8 cellular contexts compared by ENCODE assay signal in genomic region chr15:82465629-82466028, GRCh38. TPM values are rescaled to one million over a fixed set of nuclear protein-coding genes. Genes with fewer than 3 reads are reported as not detected.
A peak's percentile ranks its signal among the peaks of the same experiment; 100 is the strongest.
DNase-seq lines count a peak whose midpoint lies in the region; ATAC-seq, FAIRE-seq and TF ChIP-seq lines count a peak whose summit lies in the region.
"Not testable (repeated sequence)": the region's sequence is repeated elsewhere in the genome, so short reads cannot be mapped to it uniquely, and the experiment has no call there.
"Had no signal": no experiment of that assay in that cellular context is flagged by ENCODE, and none has a peak within 500 bp of the region (broad histone marks: within the 10 kb centered on the region; RNA-seq: fewer than 3 reads in every experiment).

No MANE protein-coding gene starts in this region.

- not testable (repeated sequence) for TF ChIP-seq EP300 in A549 (IDR thresholded peaks at IDR 0.05); GM12878 (IDR thresholded peaks at IDR 0.05; ENCODE audit: borderline replicate concordance in 1 of 2, control insufficient read depth in 1 of 2, low read depth in 2 of 2, low read length in 2 of 2)

- intact Hi-C loops in Panc1 (cut with micrococcal nuclease; ENCODE audit: unreplicated experiment); GM12878 (cut with micrococcal nuclease; ENCODE audit: unreplicated experiment); Right ventricle myocardium inferior (cut with DNase I); left ventricle myocardium superior (cut with micrococcal nuclease): not testable (repeated sequence)

- not testable (repeated sequence) for H3K9ac ChIP-seq in GM12878 (ENCODE audit: control insufficient read depth, insufficient read depth, low read length)

- not testable (repeated sequence) for H3K36me3 ChIP-seq in Panc1 (ENCODE audit: control insufficient read depth, insufficient read depth, low read length); GM12878 (ENCODE audit: control insufficient read depth in 2 of 2, insufficient read depth in 2 of 2, low read length in 1 of 2)

- H3K4me1 ChIP-seq in A549; Panc1 (ENCODE audit: control insufficient read depth, insufficient read depth, low read length); GM12878 (ENCODE audit: control insufficient read depth, insufficient read depth, low read length): not testable (repeated sequence)

- not testable (repeated sequence) for TF ChIP-seq CTCF in A549 (IDR thresholded peaks at IDR 0.05); Panc1 (IDR thresholded peaks at IDR 0.05); GM12878 (IDR thresholded peaks at IDR 0.05 in 2 of 3, conservative IDR thresholded peaks at IDR 0.05 in 1 of 3; ENCODE audit: control insufficient read depth in 2 of 3, extremely low read depth in 1 of 3, insufficient read depth in 1 of 3, low read depth in 3 of 3, low read length in 3 of 3)

- H3K27me3 Mint-ChIP-seq in stimulated activated naive CD8-positive, alpha-beta T cell treated with anti-CD3 and anti-CD28 coated beads, Interleukin-15, amount 100 ng/mL, for 72 hours: not testable (repeated sequence)

- TF ChIP-seq POLR2A in A549 (IDR thresholded peaks at IDR 0.05; ENCODE audit: low read length); GM12878 (IDR thresholded peaks at IDR 0.05; ENCODE audit: low read depth, low read length): not testable (repeated sequence)

- POLR2A ChIA-PET in A549 (lab: Yijun Ruan, JAX); Panc1 (lab: Charles Lee); GM12878 (lab: Charles Lee): not testable (repeated sequence)

- not testable (repeated sequence) for H3K27me3 ChIP-seq in Panc1 (ENCODE audit: control insufficient read depth, insufficient read depth, low read length); GM12878 (replicated peaks in 1 of 2; ENCODE audit: control insufficient read depth in 2 of 2, insufficient read depth in 2 of 2, low read length in 1 of 2)

- not testable (repeated sequence) for H2AFZ ChIP-seq in GM12878 (ENCODE audit: control insufficient read depth, low read depth, low read length)

- RAD21 ChIA-PET in GM12878 (lab: Charles Lee; ENCODE audit: unreplicated experiment): not testable (repeated sequence)

- not testable (repeated sequence) for H3K79me2 ChIP-seq in GM12878 (ENCODE audit: control insufficient read depth, insufficient read depth, low read length)

- H3K27ac ChIP-seq in A549; Panc1 (ENCODE audit: low read length); GM12878 (ENCODE audit: control insufficient read depth, insufficient read depth): not testable (repeated sequence)

- H3K4me1 Mint-ChIP-seq in stimulated activated naive CD8-positive, alpha-beta T cell treated with anti-CD3 and anti-CD28 coated beads, Interleukin-15, amount 100 ng/mL, for 72 hours: not testable (repeated sequence)

- CTCF ChIA-PET in A549 (lab: Yijun Ruan, JAX); Panc1 (lab: Charles Lee); GM12878 (lab: Yijun Ruan, JAX): not testable (repeated sequence)

- DNase-seq in A549 (ENCODE audit: low read depth in 1 of 2, low spot score in 1 of 2); Panc1 (ENCODE audit: low read depth, low spot score); GM12878 (ENCODE audit: low read depth, low spot score); Right ventricle myocardium inferior (ENCODE audit: missing footprints); left ventricle myocardium superior; stimulated activated naive CD8-positive, alpha-beta T cell treated with anti-CD3 and anti-CD28 coated beads, Interleukin-15, amount 100 ng/mL, for 72 hours: not testable (repeated sequence)

- not testable (repeated sequence) for H4K20me1 ChIP-seq in GM12878 (ENCODE audit: control insufficient read depth, insufficient read depth)

- not testable (repeated sequence) for BruUV-seq in Panc1 (replicated peaks; lab: Mats Ljungman, UMichigan); GM12878 (replicated peaks; lab: Mats Ljungman, UMichigan)

- not testable (repeated sequence) for H3K4me3 Mint-ChIP-seq in stimulated activated naive CD8-positive, alpha-beta T cell treated with anti-CD3 and anti-CD28 coated beads, Interleukin-15, amount 100 ng/mL, for 72 hours

- ATAC-seq in A549 (peak; percentile 25 to 44), Panc1 (peak; percentile 9; the same call in 1 of the 2 replicates), GM12878 (peak; percentile 24; the same call in 2 of the 3 replicates), esophagus mucosa (peak; percentile 70), Right ventricle myocardium inferior (peak; percentile 20), left ventricle myocardium superior (peak; percentile 15)
- ATAC-seq in stimulated activated naive CD8-positive, alpha-beta T cell treated with anti-CD3 and anti-CD28 coated beads, Interleukin-15, amount 100 ng/mL, for 72 hours: peak; percentile 35

- not testable (repeated sequence) for TF ChIP-seq RAD21 in A549 (conservative IDR thresholded peaks at IDR 0.05 in 1 of 2, IDR thresholded peaks at IDR 0.05 in 1 of 2); GM12878 (IDR thresholded peaks at IDR 0.05; ENCODE audit: insufficient read depth, low read depth, low read length)

- not testable (repeated sequence) for FAIRE-seq in A549 (lab: Jason Lieb, UNC); GM12878 (lab: Jason Lieb, UNC)

- H3K4me3 ChIP-seq in A549; Panc1 (ENCODE audit: low read depth in 2 of 2, low read length in 2 of 2); GM12878: not testable (repeated sequence)

- not testable (repeated sequence) for H3K27ac Mint-ChIP-seq in stimulated activated naive CD8-positive, alpha-beta T cell treated with anti-CD3 and anti-CD28 coated beads, Interleukin-15, amount 100 ng/mL, for 72 hours

- H3K9me3 ChIP-seq in A549; Panc1 (ENCODE audit: control insufficient read depth, insufficient read depth, low read depth, low read length); GM12878 (replicated peaks; ENCODE audit: control insufficient read depth, insufficient read depth, low read length): not testable (repeated sequence)

- H3K4me2 ChIP-seq in A549; GM12878 (ENCODE audit: control insufficient read depth, insufficient read depth): not testable (repeated sequence)

- in situ Hi-C loops in Panc1 (cut with HindIII; ENCODE audit: low pct_unique_long_range_greater_than_20kb, low sequenced_read_pairs); GM12878 (cut with MboI): not testable (repeated sequence)

- not testable (repeated sequence) for H3K9me3 Mint-ChIP-seq in stimulated activated naive CD8-positive, alpha-beta T cell treated with anti-CD3 and anti-CD28 coated beads, Interleukin-15, amount 100 ng/mL, for 72 hours

- SMC1A ChIA-PET in GM12878 (lab: Charles Lee; ENCODE audit: uncharacterized antibody, unreplicated experiment): not testable (repeated sequence)

- no CpG with 5 or more reads among the region's 5 CpGs for WGBS in A549 (ENCODE audit: missing lambda C conversion rate)
- WGBS in GM12878 (ENCODE audit: insufficient coverage, insufficient replicate concordance, low lambda C conversion rate, missing lambda C conversion rate): no CpG with 5 or more reads among the region's 5 CpGs

RNA-seq across cellular contexts. Expression of gene GOLGA6L9, which starts 36.0 kb away (rescaled TPM):
- polyA plus RNA-seq in A549 (2011; rRNA removed): 4.7 and 6.3 TPM in 2 replicates
- polyA plus RNA-seq in A549 (2012; cell fraction: cytosol; rRNA removed): 2.2 and 3.4 TPM in 2 replicates
- 5.4 and 8.3 TPM in 2 replicates for polyA plus RNA-seq in A549 (2012; cell fraction: nucleus; rRNA removed)
- 3.9 to 4.8 TPM (median 4.4 TPM) in 3 replicates for polyA plus RNA-seq in A549 (2017; fragmentation: RNase III; extraction: RNeasy Plus Mini Kit Qiagen cat#74134 plus additional on column Dnase treatment)
- 0.99 and 1.2 TPM in 2 replicates for polyA minus RNA-seq in A549 (2011; rRNA and poly(A)+ RNA removed)
- total RNA-seq in Panc1 (2021; ENCODE audit: unreplicated experiment): 5.8 TPM
- 9.4 TPM for polyA plus RNA-seq in Panc1 (2012; ENCODE audit: insufficient read length)
- total RNA-seq in GM12878 (2013; cell fraction: nucleolus; rRNA removed): 42.3 and 44.7 TPM in 2 replicates
- total RNA-seq in GM12878 (2014; rRNA removed): 1.6 TPM in 2 replicates
- total RNA-seq in GM12878 (2014; rRNA removed; fragmentation: Illumina TruSeq; extraction: Trizol): 2.6 and 2.9 TPM in 2 replicates
- total RNA-seq in GM12878 (2021): 0.98 and 1.3 TPM in 2 replicates
- 1.5 TPM for polyA plus RNA-seq in GM12878 (2011; ENCODE audit: low read depth)
- polyA plus RNA-seq in GM12878 (2011; rRNA removed): 4.6 and 7.0 TPM in 2 replicates
- 1.2 and 2.1 TPM in 2 replicates for polyA plus RNA-seq in GM12878 (2011; cell fraction: cytosol; rRNA removed)
- 15.7 and 23.6 TPM in 2 replicates for polyA plus RNA-seq in GM12878 (2011; cell fraction: nucleus; rRNA removed)
- 3.6 TPM in 2 replicates for polyA plus RNA-seq in GM12878 (2012)
- polyA plus RNA-seq in GM12878 (2014; fragmentation: Illumina TruSeq; extraction: Trizol): 3.2 and 3.7 TPM in 2 replicates
- under 1 TPM; 0.35 to 0.58 TPM for polyA plus RNA-seq in GM12878 (2014; fragmentation: Nextera tagmentation; extraction: Ambion mirVana)
- 2.0 and 3.4 TPM in 2 replicates for polyA plus RNA-seq in GM12878 (2014; rRNA removed)
- under 1 TPM; 0.92 to 0.96 TPM for polyA plus RNA-seq in GM12878 (2016; fragmentation: Nextera tagmentation; extraction: Ambion mirVana)
- 1.5 and 2.3 TPM in 2 replicates for polyA minus RNA-seq in GM12878 (2011; rRNA and poly(A)+ RNA removed)
- polyA minus RNA-seq in GM12878 (2011; cell fraction: cytosol; rRNA and poly(A)+ RNA removed): not detected in 2 replicates
- 3.3 and 5.5 TPM in 2 replicates for polyA minus RNA-seq in GM12878 (2011; cell fraction: nucleus; rRNA and poly(A)+ RNA removed)
- 6.1 TPM for total RNA-seq in esophagus mucosa
- total RNA-seq in Right ventricle myocardium inferior: 1.2 TPM
- 1.4 TPM for total RNA-seq in left ventricle myocardium superior
- polyA plus RNA-seq: CD14-positive monocyte had no signal

Comparison
In these comparisons a context has a peak if more than half of its experiments do, and no peak if none do; other contexts are left out.
1. ATAC-seq: peak in every context shown above with its lines; median percentile 70 in esophagus mucosa; 35 in stimulated activated naive CD8-positive, alpha-beta T cell treated with anti-CD3 and anti-CD28 coated beads, Interleukin-15, amount 100 ng/mL, for 72 hours; 34 in A549; 24 in GM12878; 20 in Right ventricle myocardium inferior; 15 in left ventricle myocardium superior; 9 in Panc1.